ENCODE assay signal across 1 cellular context in genomic region chr17:58329808-58330543, GRCh38.
TF ChIP-seq lines count a peak whose summit lies in the region.

No MANE protein-coding gene starts in this region.

TF ChIP-seq in GM12878, 131 proteins besides CTCF, POLR2A, EP300 and RAD21 (continued from another document and continues in another):
- TF ChIP-seq CEBPZ (IDR thresholded peaks at IDR 0.05; ENCODE audit: low read depth, low read length) (peak; percentile 39; the same call in 1 of the 2 replicates), SIX5 (IDR thresholded peaks at IDR 0.05; ENCODE audit: low read depth, low read length, severe bottlenecking) (peak; percentile 31), HDGF (IDR thresholded peaks at IDR 0.05) (no peak), PML (IDR thresholded peaks at IDR 0.05; ENCODE audit: low read length) (no peak), ZBTB33 (IDR thresholded peaks at IDR 0.05) (no peak), IKZF1 (conservative IDR thresholded peaks at IDR 0.05) (no peak), BHLHE40 (IDR thresholded peaks at IDR 0.05; ENCODE audit: borderline replicate concordance in 1 of 2, low read depth in 2 of 2, low read length in 1 of 2) (no peak; a peak in 3 of 4 replicates), BCLAF1 (IDR thresholded peaks at IDR 0.05) (no peak), RBBP5 (conservative IDR thresholded peaks at IDR 0.05) (no peak), ELK1 (IDR thresholded peaks at IDR 0.05; ENCODE audit: low read depth, low read length) (no peak), PBX3 (IDR thresholded peaks at IDR 0.05; ENCODE audit: insufficient replicate concordance, low read depth, low read length) (peak; percentile 89), ZNF622 (IDR thresholded peaks at IDR 0.05) (no peak), NBN (IDR thresholded peaks at IDR 0.05) (no peak; the same call in 1 of the 2 replicates), BCL3 (IDR thresholded peaks at IDR 0.05; ENCODE audit: borderline replicate concordance, insufficient read depth, low read depth, low read length, poor library complexity, severe bottlenecking) (peak; percentile 87), NR2C1 (IDR thresholded peaks at IDR 0.05) (no peak; the same call in 1 of the 2 replicates), SP1 (IDR thresholded peaks at IDR 0.05; ENCODE audit: low read depth, low read length) (peak; percentile 22), EED (IDR thresholded peaks at IDR 0.05; ENCODE audit: low read depth) (no peak), FOS (IDR thresholded peaks at IDR 0.05; ENCODE audit: borderline replicate concordance, extremely low read depth, insufficient read length) (no peak), SKIL (IDR thresholded peaks at IDR 0.05; ENCODE audit: low read depth, poor library complexity, severe bottlenecking) (no peak), POLR2AphosphoS5 (IDR thresholded peaks at IDR 0.05; ENCODE audit: low read length) (peak; percentile 95), E2F8 (IDR thresholded peaks at IDR 0.05; ENCODE audit: low read depth, partially characterized antibody) (peak; percentile 45), NR2C2 (IDR thresholded peaks at IDR 0.05; ENCODE audit: borderline replicate concordance, control insufficient read depth, insufficient read length, low read depth) (no peak), MEF2B (IDR thresholded peaks at IDR 0.05; ENCODE audit: partially characterized antibody, poor library complexity, severe bottlenecking) (peak; percentile 39), SREBF2 (IDR thresholded peaks at IDR 0.05; ENCODE audit: low read length) (no peak), RELA (IDR thresholded peaks at IDR 0.05; ENCODE audit: borderline replicate concordance, partially characterized antibody) (peak; percentile 72), TCF7 (IDR thresholded peaks at IDR 0.05; ENCODE audit: borderline replicate concordance) (no peak; the same call in 1 of the 2 replicates), ZZZ3 (IDR thresholded peaks at IDR 0.05; ENCODE audit: control insufficient read depth, insufficient read length, low read depth) (no peak), CREM (IDR thresholded peaks at IDR 0.05; ENCODE audit: low read depth) (no peak; the same call in 1 of the 2 replicates), YY1 (IDR thresholded peaks at IDR 0.05; ENCODE audit: low read depth, low read length) (no peak), TARDBP (IDR thresholded peaks at IDR 0.05; ENCODE audit: borderline replicate concordance) (peak; percentile 37; the same call in 1 of the 2 replicates), MTA2 (IDR thresholded peaks at IDR 0.05; ENCODE audit: low read depth) (no peak), IRF5 (IDR thresholded peaks at IDR 0.05; ENCODE audit: borderline replicate concordance) (no peak), USF2 (IDR thresholded peaks at IDR 0.05; ENCODE audit: borderline replicate concordance, low read depth, low read length) (no peak; the same call in 1 of the 2 replicates), LARP7 (IDR thresholded peaks at IDR 0.05) (no peak)
